In the genomic region with DNA sequence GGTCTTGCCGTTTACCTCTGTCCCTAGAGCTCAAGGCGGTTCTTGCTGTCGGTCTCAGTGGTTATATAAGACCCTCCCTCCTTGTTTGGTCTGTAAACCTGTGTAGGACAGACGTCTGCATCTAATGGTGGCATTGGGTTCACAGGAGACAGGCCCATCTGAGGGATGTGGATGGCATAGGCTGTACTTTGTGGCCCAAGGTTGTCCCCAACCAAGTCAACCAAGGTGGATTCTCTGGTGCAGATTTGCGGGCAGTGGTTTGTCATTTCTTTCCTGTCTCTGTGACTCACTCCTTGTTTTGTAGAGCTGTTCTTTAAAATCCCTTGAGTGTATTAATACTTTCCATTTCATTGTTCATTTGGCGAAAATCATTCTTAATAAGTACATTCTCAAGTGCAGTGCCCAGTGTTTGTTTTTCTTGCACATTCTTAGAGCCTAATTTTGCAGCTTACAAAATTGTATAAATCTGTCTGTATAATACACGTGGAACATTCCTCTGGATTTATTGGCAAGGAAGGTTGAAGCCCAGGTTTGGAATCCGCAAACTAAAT, we compare ENCODE assay signal across 11 cellular contexts.
DNase-seq lines count a peak whose midpoint lies in the region.
"Had no signal": no experiment of that assay in that cellular context is flagged by ENCODE, and none has a peak within 500 bp of the region (broad histone marks: within the 10 kb centered on the region; RNA-seq: fewer than 3 reads in every experiment).

No MANE protein-coding gene starts in this region.

- no peaks in the 10 kb centered on the region for H3K27me3 Mint-ChIP-seq in CD4-positive, alpha-beta memory T cell
- H3K27me3 Mint-ChIP-seq in activated naive CD8-positive, alpha-beta T cell: no peaks in the 10 kb centered on the region

- H3K4me1 Mint-ChIP-seq in CD4-positive, alpha-beta memory T cell: peaks cover 32 to 46% (median 33%) of the 10 kb centered on the region in 4 donors
- H3K4me1 Mint-ChIP-seq in activated naive CD8-positive, alpha-beta T cell (ENCODE audit: low read depth): peaks cover 40% of the 10 kb centered on the region

- CTCF ChIA-PET in CD4-positive, alpha-beta memory T cell (lab: Charles Lee; ENCODE audit: partially characterized antibody): interaction anchor here (0.8 to 1.0 kb wide), 2 partner anchors 18 to 42 kb away, joined by 3 to 4 read pairs; no protein-coding TSS in a partner anchor

- no peaks in the 10 kb centered on the region for H3K27me3 ChIP-seq in CD4-positive, alpha-beta memory T cell (ENCODE audit: insufficient read depth, low read length)

- H3K9me3 ChIP-seq in CD4-positive, alpha-beta memory T cell (ENCODE audit: control insufficient read depth in 1 of 2, low read length in 2 of 2): no peaks in the 10 kb centered on the region

- peaks cover 0 to 5% (median 0%) of the 10 kb centered on the region in 8 donors for H3K9me3 Mint-ChIP-seq in CD4-positive, alpha-beta memory T cell
- H3K9me3 Mint-ChIP-seq in activated naive CD8-positive, alpha-beta T cell (ENCODE audit: low read depth): no peaks in the 10 kb centered on the region
- H3K9me3 Mint-ChIP-seq: nephron had no signal

- H3K4me1 ChIP-seq in CD4-positive, alpha-beta memory T cell (ENCODE audit: insufficient read depth, low read length): peaks cover 21% of the 10 kb centered on the region

- POLR2A ChIA-PET in CD4-positive, alpha-beta memory T cell (lab: Charles Lee; ENCODE audit: partially characterized antibody): interaction anchor here (0.7 kb wide), 1 partner anchor 464 kb away, joined by 3 read pairs; no protein-coding TSS in a partner anchor

- peaks cover 73 to 84% of the 10 kb centered on the region in 2 donors for H3K36me3 Mint-ChIP-seq in CD4-positive, alpha-beta memory T cell
- peaks cover 33% of the 10 kb centered on the region for H3K36me3 Mint-ChIP-seq in activated naive CD8-positive, alpha-beta T cell

- H3K4me3 ChIP-seq in CD4-positive, alpha-beta memory T cell (ENCODE audit: low read length in 2 of 2): no peak overlapping the region

- DNase-seq in CD4-positive, alpha-beta memory T cell: peak in 1 of 5 donors; percentile 55
- DNase-seq in activated CD4-positive, alpha-beta T cell treated with anti-CD3 and anti-CD28 coated beads for 48 hours: peak; percentile 74
- peak; percentile 75 for DNase-seq in stimulated activated CD4-positive, alpha-beta T cell treated with anti-CD3 and anti-CD28 coated beads, Interleukin-1b, Interleukin-23, amount 100 ng/mL, for 48 hours
- DNase-seq in NCI-H510A treated with DMSO at 0.1 percent for 48 hours (lab: John Stamatoyannopoulos, UW) (no peak), LoVo (ENCODE audit: low spot score) (no peak), NOMO-1 treated with dmso at 0.1 percent for 144 hours (lab: John Stamatoyannopoulos, UW; ENCODE audit: unreplicated experiment) (no peak), AG20443 (ENCODE audit: low spot score) (no peak)
- DNase-seq: OCI-M1, right cardiac atrium had no signal

- H3K27ac Mint-ChIP-seq in CD4-positive, alpha-beta memory T cell: peak overlapping the region; percentile 22 to 87 (median 75)
- peak overlapping the region; percentile 81 for H3K27ac Mint-ChIP-seq in activated naive CD8-positive, alpha-beta T cell
- H3K27ac Mint-ChIP-seq: nephron had no signal

- H3K36me3 ChIP-seq in CD4-positive, alpha-beta memory T cell (ENCODE audit: insufficient read depth, low read length): peaks cover 76% of the 10 kb centered on the region

- intact Hi-C loops in CD4-positive, alpha-beta memory T cell (cut with micrococcal nuclease): no loop called here

- H3K4me3 Mint-ChIP-seq in CD4-positive, alpha-beta memory T cell: peak overlapping the region in 4 of 8 donors; percentile 10 to 55 (median 16)
- peak overlapping the region; percentile 32 for H3K4me3 Mint-ChIP-seq in activated naive CD8-positive, alpha-beta T cell
- H3K4me3 Mint-ChIP-seq: nephron had no signal

- H3K27ac ChIP-seq in CD4-positive, alpha-beta memory T cell (ENCODE audit: low read depth, low read length): no peak overlapping the region

Comparison
In these comparisons a context has a peak if more than half of its experiments do, and no peak if none do; other contexts are left out.
1. DNase-seq: peak in activated CD4-positive, alpha-beta T cell treated with anti-CD3 and anti-CD28 coated beads for 48 hours (single experiment) and stimulated activated CD4-positive, alpha-beta T cell treated with anti-CD3 and anti-CD28 coated beads, Interleukin-1b, Interleukin-23, amount 100 ng/mL, for 48 hours (single experiment); none in NCI-H510A treated with DMSO at 0.1 percent for 48 hours (single experiment), LoVo (single experiment), NOMO-1 treated with dmso at 0.1 percent for 144 hours (single experiment) and AG20443 (single experiment).